Comparison of ENCODE assay signal across 1 cellular context in genomic region chr13:91302070-91302469, GRCh38.
TF ChIP-seq lines count a peak whose summit lies in the region.

No MANE protein-coding gene starts in this region.

TF ChIP-seq in GM23338, 12 proteins besides CTCF, POLR2A, EP300 and RAD21 (continued from another document):
- TF ChIP-seq ZNF462 (CRISPR knock-in tag; IDR thresholded peaks at IDR 0.05) (no peak), CREB1 (CRISPR knock-in tag; IDR thresholded peaks at IDR 0.05; ENCODE audit: low read depth) (no peak), NANOG (IDR thresholded peaks at IDR 0.05; ENCODE audit: borderline replicate concordance) (no peak), ETS1 (IDR thresholded peaks at IDR 0.05) (no peak), ZNF331 (CRISPR knock-in tag; IDR thresholded peaks at IDR 0.05; ENCODE audit: low read depth) (no peak)
